Comparison of ENCODE assay signal across 1 cellular context in the genomic region with DNA sequence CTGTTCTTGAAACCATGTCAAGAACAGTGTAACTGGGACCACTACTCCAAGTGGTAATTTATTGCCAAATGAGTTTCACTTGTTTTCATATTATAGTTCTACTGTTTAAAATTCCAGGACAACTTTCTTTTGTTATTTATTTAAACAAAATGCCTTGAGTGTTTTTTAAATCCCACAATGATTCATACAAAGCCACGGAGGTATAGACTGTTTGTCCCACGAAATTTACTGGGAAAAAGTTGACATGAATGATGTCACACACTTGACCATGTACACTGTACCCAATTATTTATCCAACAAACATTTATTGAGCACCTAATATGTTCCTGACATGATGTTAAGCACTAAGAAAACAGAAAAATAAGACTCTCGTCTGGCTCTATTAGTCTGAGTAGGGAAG.
TF ChIP-seq lines count a peak whose summit lies in the region.

No MANE protein-coding gene starts in this region.

TF ChIP-seq in IMR-90, 13 proteins besides CTCF, POLR2A, EP300 and RAD21:
- no peak for TF ChIP-seq FOS (IDR thresholded peaks at IDR 0.05; ENCODE audit: low read depth, low read length)
- TF ChIP-seq NFE2L2 (IDR thresholded peaks at IDR 0.05; ENCODE audit: low read depth, low read length): no peak
- TF ChIP-seq MXI1 (IDR thresholded peaks at IDR 0.05; ENCODE audit: borderline replicate concordance, low read depth, low read length): no peak
- TF ChIP-seq RFX5 (IDR thresholded peaks at IDR 0.05; ENCODE audit: low read depth, low read length): no peak
- TF ChIP-seq CEBPB (IDR thresholded peaks at IDR 0.05; ENCODE audit: low read depth, low read length): no peak
- TF ChIP-seq ELK1 (IDR thresholded peaks at IDR 0.05; ENCODE audit: borderline replicate concordance, low read depth, low read length): no peak
- no peak for TF ChIP-seq CHD1 (IDR thresholded peaks at IDR 0.05; ENCODE audit: low read depth, low read length)
TF ChIP-seq in IMR-90: peak in this region for 0.
